Comparison of ENCODE assay signal across 21 cellular contexts in genomic region chr11:12183827-12184620, GRCh38.
DNase-seq lines count a peak whose midpoint lies in the region; ATAC-seq and TF ChIP-seq lines count a peak whose summit lies in the region.
"Had no signal": no experiment of that assay in that cellular context is flagged by ENCODE, and none has a peak within 500 bp of the region (broad histone marks: within the 10 kb centered on the region; RNA-seq: fewer than 3 reads in every experiment).

No MANE protein-coding gene starts in this region.

- no peaks in the 10 kb centered on the region for H3K9me2 ChIP-seq in SK-N-SH

- H3K4me2 ChIP-seq in SK-N-SH = peak overlapping the region; percentile 47; the same call in 1 of the 2 replicates
- H3K4me2 ChIP-seq: BLaER1 had no signal

- H3K79me2 ChIP-seq in SK-N-SH (ENCODE audit: insufficient read depth) = peaks cover 84% of the 10 kb centered on the region

- TF ChIP-seq POLR2A in gastroesophageal sphincter (IDR thresholded peaks at IDR 0.05) (no peak), stomach (IDR thresholded peaks at IDR 0.05) (no peak)

- ATAC-seq in SK-N-SH treated with all-trans-retinoic acid at 6 μM for 48 hours (no peak), RWPE2 (ENCODE audit: low read depth) (no peak), gastroesophageal sphincter (no peak)
- ATAC-seq: effector memory CD8-positive, alpha-beta T cell; GM12878; mucosa of descending colon had no signal

- CTCF ChIA-PET in SK-N-SH (lab: Yijun Ruan, JAX) = interaction anchor here (0.9 kb wide), 1 partner anchor 137 kb away, joined by 3 read pairs; no protein-coding TSS in a partner anchor

- H3K27ac ChIP-seq in SK-N-SH (ENCODE audit: low read depth in 2 of 2, low read length in 1 of 2) (peak overlapping the region; percentile 58 to 99; a peak in 3 of 4 replicates), RWPE2 (ENCODE audit: poor library complexity, severe bottlenecking) (peak overlapping the region; percentile 99), gastroesophageal sphincter (peak overlapping the region in 3 of 4 donors; percentile 74 to 80 (median 76)), stomach (peak overlapping the region in 3 of 5 donors; percentile 42 to 66 (median 55))
- H3K27ac ChIP-seq: 22Rv1, BLaER1, SK-N-MC had no signal

- peaks cover 12 to 47% of the 10 kb centered on the region in 2 experiments for H3K4me1 ChIP-seq in SK-N-SH (ENCODE audit: control insufficient read depth in 1 of 2, insufficient read depth in 2 of 2, low read depth in 1 of 2, low read length in 1 of 2)
- peaks cover 60% of the 10 kb centered on the region for H3K4me1 ChIP-seq in RWPE2 (ENCODE audit: insufficient read depth, poor library complexity, severe bottlenecking)
- peaks cover 18 to 86% (median 21%) of the 10 kb centered on the region in 3 donors for H3K4me1 ChIP-seq in gastroesophageal sphincter
- peaks cover 6 to 54% (median 30%) of the 10 kb centered on the region in 4 donors for H3K4me1 ChIP-seq in stomach
- H3K4me1 ChIP-seq: adrenal gland had no signal

- peaks cover 0 to 29% of the 10 kb centered on the region in 2 experiments for H3K36me3 ChIP-seq in SK-N-SH (replicated peaks in 1 of 2; ENCODE audit: control insufficient read depth in 1 of 2, insufficient read depth in 2 of 2, low read length in 1 of 2)
- H3K36me3 ChIP-seq in RWPE2 (ENCODE audit: low read depth) = peaks cover 54% of the 10 kb centered on the region
- no peaks in the 10 kb centered on the region for H3K36me3 ChIP-seq in gastroesophageal sphincter
- peaks cover 0 to 9% (median 5%) of the 10 kb centered on the region in 4 donors for H3K36me3 ChIP-seq in stomach
- H3K36me3 ChIP-seq: adrenal gland, BLaER1 had no signal

- WGBS in SK-N-SH (ENCODE audit: low lambda C conversion rate) = 83% methylated on average over 12 of the region's 12 CpGs
- WGBS in gastroesophageal sphincter (ENCODE audit: low coverage in 1 of 2), 2 donors = 0 to 90% methylated on average over 1 to 2 of the region's 12 CpGs
- WGBS in stomach, 5 donors = 89 to 96% (median 93%) methylated on average over 12 of the region's 12 CpGs

- POLR2A ChIA-PET in SK-N-SH (lab: Yijun Ruan, JAX) = no interaction called here

- H3K27me3 ChIP-seq in SK-N-SH (ENCODE audit: insufficient read depth) = no peaks in the 10 kb centered on the region
- H3K27me3 ChIP-seq in RWPE2 (ENCODE audit: insufficient read depth, poor library complexity, severe bottlenecking) = no peaks in the 10 kb centered on the region
- no peaks in the 10 kb centered on the region for H3K27me3 ChIP-seq in gastroesophageal sphincter
- H3K27me3 ChIP-seq in stomach = no peaks in the 10 kb centered on the region
- H3K27me3 ChIP-seq: adrenal gland, BLaER1 had no signal

- H3K4me3 ChIP-seq in SK-N-SH (ENCODE audit: low read depth in 2 of 2, low read length in 1 of 2) (no peak overlapping the region), RWPE2 (ENCODE audit: severe bottlenecking) (no peak overlapping the region), gastroesophageal sphincter (no peak overlapping the region), stomach (no peak overlapping the region)
- H3K4me3 ChIP-seq: adrenal gland, BLaER1, GM12878, mucosa of descending colon, SK-N-MC had no signal

- peaks cover 37% of the 10 kb centered on the region for H3F3A ChIP-seq in SK-N-SH (replicated peaks; ENCODE audit: insufficient read depth)

- TF ChIP-seq CTCF in SK-N-SH (IDR thresholded peaks at IDR 0.05) (no peak), RWPE2 (IDR thresholded peaks at IDR 0.05; ENCODE audit: poor library complexity, severe bottlenecking) (no peak), gastroesophageal sphincter (IDR thresholded peaks at IDR 0.05) (no peak), stomach (IDR thresholded peaks at IDR 0.05) (no peak)

- TF ChIP-seq RAD21 in SK-N-SH (IDR thresholded peaks at IDR 0.05; ENCODE audit: low read length) = no peak

- H4K20me1 ChIP-seq in SK-N-SH (ENCODE audit: insufficient read depth) = no peaks in the 10 kb centered on the region
- H4K20me1 ChIP-seq: BLaER1 had no signal

- no peak overlapping the region for H2AFZ ChIP-seq in SK-N-SH (ENCODE audit: low read depth)

- TF ChIP-seq EP300 in SK-N-SH (IDR thresholded peaks at IDR 0.05; ENCODE audit: borderline replicate concordance in 1 of 2, low read depth in 1 of 2, low read length in 1 of 2) = no peak
- no peak for TF ChIP-seq EP300 in gastroesophageal sphincter (IDR thresholded peaks at IDR 0.05)
- TF ChIP-seq EP300 in stomach (IDR thresholded peaks at IDR 0.05) = no peak

- peak overlapping the region; percentile 79 for H3K9ac ChIP-seq in SK-N-SH
- H3K9ac ChIP-seq: BLaER1 had no signal

- intact Hi-C loops in stomach (cut with DNase I; ENCODE audit: low total_unique reads) = no loop called here

- DNase-seq in SK-N-SH (no peak), RWPE2 (ENCODE audit: low spot score) (no peak), stomach (no peak), NCI-H524 treated with DMSO at 0.1 percent for 48 hours (lab: John Stamatoyannopoulos, UW) (no peak), NCI-H446 (lab: John Stamatoyannopoulos, UW) (no peak)
- no peak for DNase-seq in activated naive CD4-positive, alpha-beta T cell (lab: John Stamatoyannopoulos, UW)
- DNase-seq: adrenal gland; DMS 273 treated with DMSO at 0.1 percent for 48 hours; effector memory CD8-positive, alpha-beta T cell; GDM1; mucosa of descending colon; NCI-H2107; NCI-H69; occipital lobe; stimulated activated CD4-positive, alpha-beta T cell treated with anti-CD3 and anti-CD28 coated beads, Interleukin-2, amount 100 ng/mL, for 48 hours had no signal

- H3K9me3 ChIP-seq in SK-N-SH (no peaks in the 10 kb centered on the region), RWPE2 (ENCODE audit: severe bottlenecking) (no peaks in the 10 kb centered on the region), gastroesophageal sphincter (no peaks in the 10 kb centered on the region), stomach (no peaks in the 10 kb centered on the region)
- H3K9me3 ChIP-seq: adrenal gland, BLaER1, mucosa of descending colon had no signal

TF ChIP-seq in SK-N-SH, 30 proteins besides CTCF, POLR2A, EP300 and RAD21:
- TF ChIP-seq SMC3 (IDR thresholded peaks at IDR 0.05; ENCODE audit: low read depth, low read length) = no peak
- TF ChIP-seq MXI1 (IDR thresholded peaks at IDR 0.05; ENCODE audit: low read depth, low read length) = no peak
- no peak for TF ChIP-seq NFIC (IDR thresholded peaks at IDR 0.05; ENCODE audit: borderline replicate concordance)
- no peak for TF ChIP-seq FOXM1 (IDR thresholded peaks at IDR 0.05; ENCODE audit: low read depth)
- no peak for TF ChIP-seq YY1 (IDR thresholded peaks at IDR 0.05; ENCODE audit: low read depth)
- no peak for TF ChIP-seq TAF1 (IDR thresholded peaks at IDR 0.05; ENCODE audit: borderline replicate concordance, low read depth, low read length)
- no peak for TF ChIP-seq CHD2 (IDR thresholded peaks at IDR 0.05; ENCODE audit: low read length, partially characterized antibody)
- TF ChIP-seq TEAD4 (IDR thresholded peaks at IDR 0.05; ENCODE audit: borderline replicate concordance, insufficient read depth) = no peak
- no peak for TF ChIP-seq ELF1 (IDR thresholded peaks at IDR 0.05)
- TF ChIP-seq, protein P1, sequence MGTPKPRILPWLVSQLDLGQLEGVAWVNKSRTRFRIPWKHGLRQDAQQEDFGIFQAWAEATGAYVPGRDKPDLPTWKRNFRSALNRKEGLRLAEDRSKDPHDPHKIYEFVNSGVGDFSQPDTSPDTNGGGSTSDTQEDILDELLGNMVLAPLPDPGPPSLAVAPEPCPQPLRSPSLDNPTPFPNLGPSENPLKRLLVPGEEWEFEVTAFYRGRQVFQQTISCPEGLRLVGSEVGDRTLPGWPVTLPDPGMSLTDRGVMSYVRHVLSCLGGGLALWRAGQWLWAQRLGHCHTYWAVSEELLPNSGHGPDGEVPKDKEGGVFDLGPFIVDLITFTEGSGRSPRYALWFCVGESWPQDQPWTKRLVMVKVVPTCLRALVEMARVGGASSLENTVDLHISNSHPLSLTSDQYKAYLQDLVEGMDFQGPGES (IDR thresholded peaks at IDR 0.05; ENCODE audit: low read depth, low read length) = no peak
- no peak for TF ChIP-seq JUND (IDR thresholded peaks at IDR 0.05)
- no peak for TF ChIP-seq RFX5 (IDR thresholded peaks at IDR 0.05; ENCODE audit: low read length)

TF ChIP-seq in SK-N-SH treated with all-trans-retinoic acid at 6 μM for 48 hours, 23 proteins besides CTCF, POLR2A, EP300 and RAD21 (continues in another document):
- no peak for TF ChIP-seq ZNF8 (CRISPR knock-in tag; IDR thresholded peaks at IDR 0.05)
- TF ChIP-seq PPARA (CRISPR knock-in tag; IDR thresholded peaks at IDR 0.05; ENCODE audit: borderline replicate concordance) = no peak
- TF ChIP-seq RARB (CRISPR knock-in tag; IDR thresholded peaks at IDR 0.05) = no peak
- TF ChIP-seq ZFP30 (CRISPR knock-in tag; IDR thresholded peaks at IDR 0.05) = no peak
- TF ChIP-seq ZC3H10 (CRISPR knock-in tag; IDR thresholded peaks at IDR 0.05) = no peak
- TF ChIP-seq, protein P2, sequence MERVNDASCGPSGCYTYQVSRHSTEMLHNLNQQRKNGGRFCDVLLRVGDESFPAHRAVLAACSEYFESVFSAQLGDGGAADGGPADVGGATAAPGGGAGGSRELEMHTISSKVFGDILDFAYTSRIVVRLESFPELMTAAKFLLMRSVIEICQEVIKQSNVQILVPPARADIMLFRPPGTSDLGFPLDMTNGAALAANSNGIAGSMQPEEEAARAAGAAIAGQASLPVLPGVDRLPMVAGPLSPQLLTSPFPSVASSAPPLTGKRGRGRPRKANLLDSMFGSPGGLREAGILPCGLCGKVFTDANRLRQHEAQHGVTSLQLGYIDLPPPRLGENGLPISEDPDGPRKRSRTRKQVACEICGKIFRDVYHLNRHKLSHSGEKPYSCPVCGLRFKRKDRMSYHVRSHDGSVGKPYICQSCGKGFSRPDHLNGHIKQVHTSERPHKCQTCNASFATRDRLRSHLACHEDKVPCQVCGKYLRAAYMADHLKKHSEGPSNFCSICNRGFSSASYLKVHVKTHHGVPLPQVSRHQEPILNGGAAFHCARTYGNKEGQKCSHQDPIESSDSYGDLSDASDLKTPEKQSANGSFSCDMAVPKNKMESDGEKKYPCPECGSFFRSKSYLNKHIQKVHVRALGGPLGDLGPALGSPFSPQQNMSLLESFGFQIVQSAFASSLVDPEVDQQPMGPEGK (CRISPR knock-in tag; IDR thresholded peaks at IDR 0.05; ENCODE audit: borderline replicate concordance) = no peak
- TF ChIP-seq ESRRG (CRISPR knock-in tag; IDR thresholded peaks at IDR 0.05) = no peak
- no peak for TF ChIP-seq ZNF70 (CRISPR knock-in tag; IDR thresholded peaks at IDR 0.05)
- TF ChIP-seq, protein P3, sequence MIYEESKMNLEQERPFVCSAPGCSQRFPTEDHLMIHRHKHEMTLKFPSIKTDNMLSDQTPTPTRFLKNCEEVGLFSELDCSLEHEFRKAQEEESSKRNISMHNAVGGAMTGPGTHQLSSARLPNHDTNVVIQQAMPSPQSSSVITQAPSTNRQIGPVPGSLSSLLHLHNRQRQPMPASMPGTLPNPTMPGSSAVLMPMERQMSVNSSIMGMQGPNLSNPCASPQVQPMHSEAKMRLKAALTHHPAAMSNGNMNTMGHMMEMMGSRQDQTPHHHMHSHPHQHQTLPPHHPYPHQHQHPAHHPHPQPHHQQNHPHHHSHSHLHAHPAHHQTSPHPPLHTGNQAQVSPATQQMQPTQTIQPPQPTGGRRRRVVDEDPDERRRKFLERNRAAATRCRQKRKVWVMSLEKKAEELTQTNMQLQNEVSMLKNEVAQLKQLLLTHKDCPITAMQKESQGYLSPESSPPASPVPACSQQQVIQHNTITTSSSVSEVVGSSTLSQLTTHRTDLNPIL (CRISPR knock-in tag; IDR thresholded peaks at IDR 0.05; ENCODE audit: low read depth) = no peak
- TF ChIP-seq ZNF565 (CRISPR knock-in tag; conservative IDR thresholded peaks at IDR 0.05; ENCODE audit: low read depth) = no peak
